ENCODE assay signal across 9 cellular contexts in genomic region chr4:42519803-42520417, GRCh38.
DNase-seq lines count a peak whose midpoint lies in the region; ATAC-seq and TF ChIP-seq lines count a peak whose summit lies in the region.
"Had no signal": no experiment of that assay in that cellular context is flagged by ENCODE, and none has a peak within 500 bp of the region (broad histone marks: within the 10 kb centered on the region; RNA-seq: fewer than 3 reads in every experiment).

No MANE protein-coding gene starts in this region.

- H3K36me3 ChIP-seq in naive thymus-derived CD4-positive, alpha-beta T cell (ENCODE audit: control insufficient read depth in 2 of 3, insufficient read depth in 3 of 3, low read length in 3 of 3) = peaks cover 4 to 21% (median 20%) of the 10 kb centered on the region in 3 experiments
- H3K36me3 ChIP-seq in upper lobe of right lung = peaks cover 22% of the 10 kb centered on the region

- H3K27ac Mint-ChIP-seq in endothelial cell (ENCODE audit: unreplicated experiment) = no peak overlapping the region
- peak overlapping the region in 1 of 9 donors; percentile 38 for H3K27ac Mint-ChIP-seq in naive thymus-derived CD4-positive, alpha-beta T cell
- H3K27ac Mint-ChIP-seq: activated naive CD8-positive, alpha-beta T cell had no signal

- H3K4me3 ChIP-seq in WI38 (ENCODE audit: low read depth, low read length) (no peak overlapping the region), upper lobe of right lung (no peak overlapping the region)
- no peak overlapping the region for H3K4me3 ChIP-seq in naive thymus-derived CD4-positive, alpha-beta T cell (ENCODE audit: low read length)

- ATAC-seq in GM19395 (IDR thresholded peaks at IDR 0.05; ENCODE audit: unreplicated experiment) = peak; percentile 74
- peak; percentile 57 for ATAC-seq in naive thymus-derived CD4-positive, alpha-beta T cell
- peak; percentile 75 for ATAC-seq in upper lobe of right lung

- no peaks in the 10 kb centered on the region for H3K4me1 ChIP-seq in naive thymus-derived CD4-positive, alpha-beta T cell (ENCODE audit: control insufficient read depth in 2 of 2, insufficient read depth in 2 of 2, low read length in 2 of 2)
- H3K4me1 ChIP-seq in upper lobe of right lung = no peaks in the 10 kb centered on the region

- H3K27me3 ChIP-seq in naive thymus-derived CD4-positive, alpha-beta T cell (ENCODE audit: control insufficient read depth in 2 of 2, insufficient read depth in 2 of 2, low read length in 2 of 2) = no peaks in the 10 kb centered on the region
- H3K27me3 ChIP-seq in upper lobe of right lung = no peaks in the 10 kb centered on the region

- DNase-seq in D341Med (ENCODE audit: low spot score) (peak; percentile 33), MV-4-11 (lab: John Stamatoyannopoulos, UW) (peak; percentile 23), endothelial cell (ENCODE audit: low spot score) (peak; percentile 69), upper lobe of right lung (no peak)
- DNase-seq in naive thymus-derived CD4-positive, alpha-beta T cell = peak in 6 of 9 donors; percentile 24 to 50 (median 34)
- no peak for DNase-seq in effector CD8-positive, alpha-beta T cell (lab: John Stamatoyannopoulos, UW)

- TF ChIP-seq CTCF in WI38 (IDR thresholded peaks at IDR 0.05; ENCODE audit: low read depth, low read length) (peak; percentile 13; the same call in 1 of the 2 replicates), endothelial cell (IDR thresholded peaks at IDR 0.05; ENCODE audit: unreplicated experiment) (peak; percentile 83), upper lobe of right lung (IDR thresholded peaks at IDR 0.05) (peak; percentile 66)

- CTCF ChIA-PET in naive thymus-derived CD4-positive, alpha-beta T cell (lab: Charles Lee) = interaction anchor here (1.0 kb wide), 2 partner anchors 23 to 345 kb away, joined by 3 read pairs; no protein-coding TSS in a partner anchor

- POLR2A ChIA-PET in naive thymus-derived CD4-positive, alpha-beta T cell (lab: Charles Lee) = no interaction called here

- peaks cover 3% of the 10 kb centered on the region for H3K4me1 Mint-ChIP-seq in endothelial cell (ENCODE audit: unreplicated experiment)
- peaks cover 0 to 4% (median 0%) of the 10 kb centered on the region in 7 donors for H3K4me1 Mint-ChIP-seq in naive thymus-derived CD4-positive, alpha-beta T cell

- H3K9me3 Mint-ChIP-seq in endothelial cell (ENCODE audit: unreplicated experiment) = no peaks in the 10 kb centered on the region
- H3K9me3 Mint-ChIP-seq in naive thymus-derived CD4-positive, alpha-beta T cell = no peaks in the 10 kb centered on the region

- no peak overlapping the region for H3K27ac ChIP-seq in naive thymus-derived CD4-positive, alpha-beta T cell (ENCODE audit: low read depth, low read length)
- no peak overlapping the region for H3K27ac ChIP-seq in upper lobe of right lung

- intact Hi-C loops in naive thymus-derived CD4-positive, alpha-beta T cell (cut with micrococcal nuclease) = loop anchor here (1.0 to 5.0 kb wide), 3 partner anchors 149 to 563 kb away; no protein-coding TSS in a partner anchor
- intact Hi-C loops in upper lobe of right lung (cut with DNase I) = no loop called here

- H3K36me3 Mint-ChIP-seq in endothelial cell (ENCODE audit: low read depth, unreplicated experiment) = peaks cover 6% of the 10 kb centered on the region
- peaks cover 0 to 41% (median 25%) of the 10 kb centered on the region in 5 donors for H3K36me3 Mint-ChIP-seq in naive thymus-derived CD4-positive, alpha-beta T cell

- H3K9me3 ChIP-seq in naive thymus-derived CD4-positive, alpha-beta T cell (ENCODE audit: control insufficient read depth in 2 of 3, low read length in 3 of 3) = no peaks in the 10 kb centered on the region
- no peaks in the 10 kb centered on the region for H3K9me3 ChIP-seq in upper lobe of right lung

- H3K4me3 Mint-ChIP-seq in endothelial cell (ENCODE audit: unreplicated experiment) = no peak overlapping the region
- no peak overlapping the region for H3K4me3 Mint-ChIP-seq in naive thymus-derived CD4-positive, alpha-beta T cell
- H3K4me3 Mint-ChIP-seq: activated naive CD8-positive, alpha-beta T cell had no signal

- H3K27me3 Mint-ChIP-seq in endothelial cell (ENCODE audit: unreplicated experiment) = peaks cover 2% of the 10 kb centered on the region
- H3K27me3 Mint-ChIP-seq in naive thymus-derived CD4-positive, alpha-beta T cell = no peaks in the 10 kb centered on the region
- H3K27me3 Mint-ChIP-seq: activated naive CD8-positive, alpha-beta T cell had no signal

Comparison
In these comparisons a context has a peak if more than half of its experiments do, and no peak if none do; other contexts are left out.
1. DNase-seq: peak in D341Med (single experiment), MV-4-11 (single experiment), endothelial cell (single experiment) and naive thymus-derived CD4-positive, alpha-beta T cell (6 of 9); none in upper lobe of right lung (single experiment) and effector CD8-positive, alpha-beta T cell (single experiment).
2. CTCF ChIP-seq: peak in every context shown above with its lines; median percentile 83 in endothelial cell; 66 in upper lobe of right lung; 13 in WI38.
3. Peak in every context shown above with its lines, with median percentiles within 50 percentile points of each other: ATAC-seq.